9 cellular contexts compared by ENCODE assay signal in the genomic region with DNA sequence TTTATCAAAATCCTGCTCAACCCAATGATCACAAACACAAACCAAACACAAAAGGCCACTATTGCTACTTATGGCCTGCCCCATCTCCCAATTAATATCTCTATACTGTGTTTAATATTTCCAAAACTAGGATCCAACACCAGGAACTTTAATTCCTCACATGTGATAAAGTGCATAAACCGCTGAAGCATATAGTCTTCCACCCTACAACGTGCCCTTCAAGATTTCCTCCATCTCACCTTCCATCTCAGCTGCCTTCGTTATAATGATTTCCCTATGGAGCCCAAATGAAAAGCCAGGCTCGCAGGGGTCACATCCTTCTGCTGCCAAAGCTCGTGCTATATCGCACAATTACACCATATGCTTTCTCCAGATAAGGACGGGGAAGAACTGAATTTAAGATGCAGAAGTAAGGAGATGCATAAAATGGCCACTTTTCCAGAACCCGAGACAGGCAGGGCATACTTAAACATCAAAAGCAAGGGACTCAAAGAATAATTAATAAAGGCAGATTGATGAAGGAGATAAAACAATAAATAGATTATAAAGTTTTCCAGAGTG. TPM values are rescaled to one million over a fixed set of nuclear protein-coding genes. Genes with fewer than 3 reads are reported as not detected.
DNase-seq lines count a peak whose midpoint lies in the region; ATAC-seq and TF ChIP-seq lines count a peak whose summit lies in the region.
"Had no signal": no experiment of that assay in that cellular context is flagged by ENCODE, and none has a peak within 500 bp of the region (broad histone marks: within the 10 kb centered on the region; RNA-seq: fewer than 3 reads in every experiment).

No MANE protein-coding gene starts in this region.

- H3K9me2 ChIP-seq in neural cell (ENCODE audit: insufficient read depth, low read length) = no peaks in the 10 kb centered on the region

- H3K9me3 ChIP-seq in neural cell (ENCODE audit: low read length) = no peaks in the 10 kb centered on the region
- no peaks in the 10 kb centered on the region for H3K9me3 ChIP-seq in effector memory CD4-positive, alpha-beta T cell (ENCODE audit: control insufficient read depth, low read length)

- peak overlapping the region; percentile 94 for H3K27ac ChIP-seq in neural cell (ENCODE audit: low read length)
- H3K27ac ChIP-seq in effector memory CD4-positive, alpha-beta T cell (ENCODE audit: insufficient read depth, low read length, poor library complexity, severe bottlenecking) = no peak overlapping the region

- no peak for TF ChIP-seq RAD21 in neural cell (conservative IDR thresholded peaks at IDR 0.05)

- no peaks in the 10 kb centered on the region for H3K36me3 ChIP-seq in neural cell (ENCODE audit: insufficient read depth, low read length)
- H3K36me3 ChIP-seq in effector memory CD4-positive, alpha-beta T cell (ENCODE audit: control insufficient read depth, insufficient read depth, low read length) = no peaks in the 10 kb centered on the region

- peak overlapping the region; percentile 95 for H3K9ac ChIP-seq in neural cell (ENCODE audit: low read length)

- H2AFZ ChIP-seq in neural cell (ENCODE audit: low read depth, low read length) = no peak overlapping the region

- TF ChIP-seq EP300 in neural cell (conservative IDR thresholded peaks at IDR 0.05; ENCODE audit: poor library complexity, severe bottlenecking) = no peak

- H3F3A ChIP-seq in neural cell (ENCODE audit: insufficient read depth, low read length, poor library complexity, severe bottlenecking) = no peaks in the 10 kb centered on the region

- peaks cover 18% of the 10 kb centered on the region for H3K4me1 ChIP-seq in effector memory CD4-positive, alpha-beta T cell (ENCODE audit: control insufficient read depth, insufficient read depth, low read length, poor library complexity, severe bottlenecking)

- peaks cover 58% of the 10 kb centered on the region for H3K79me2 ChIP-seq in neural cell (replicated peaks; ENCODE audit: insufficient read depth, low read length)

- H3K27me3 ChIP-seq in neural cell (ENCODE audit: insufficient read depth, low read depth, low read length) = no peaks in the 10 kb centered on the region
- H3K27me3 ChIP-seq in effector memory CD4-positive, alpha-beta T cell (replicated peaks; ENCODE audit: control insufficient read depth, insufficient read depth, low read length, poor library complexity, severe bottlenecking) = peaks cover 6% of the 10 kb centered on the region

- H3K4me3 ChIP-seq in LNCaP clone FGC (ENCODE audit: low read depth, low read length) (peak overlapping the region; percentile 74), neural cell (ENCODE audit: low read length) (peak overlapping the region; percentile 97)
- no peak overlapping the region for H3K4me3 ChIP-seq in effector memory CD4-positive, alpha-beta T cell (ENCODE audit: insufficient read depth, low read depth, low read length, poor library complexity, severe bottlenecking)

- TF ChIP-seq CTCF in LNCaP clone FGC (IDR thresholded peaks at IDR 0.05; ENCODE audit: control insufficient read depth, extremely low read depth, insufficient read depth) (no peak), neural cell (IDR thresholded peaks at IDR 0.05; ENCODE audit: poor library complexity, severe bottlenecking) (no peak)

- H3K4me2 ChIP-seq in neural cell (ENCODE audit: low read length) = peak overlapping the region; percentile 96

- DNase-seq in DMS 273 (lab: John Stamatoyannopoulos, UW; ENCODE audit: unreplicated experiment) = peak; percentile 66
- no peak for DNase-seq in LNCaP clone FGC (ENCODE audit: low read depth)
- peak; percentile 41 for DNase-seq in dermis blood vessel endothelial cell
- DNase-seq in stimulated activated naive CD4-positive, alpha-beta T cell treated with Interleukin-2 at 50 U/mL for 16 hours (lab: John Stamatoyannopoulos, UW) = no peak
- no peak for DNase-seq in SKM-1 treated with dmso at 0.1 percent for 144 hours (lab: John Stamatoyannopoulos, UW; ENCODE audit: unreplicated experiment)
- DNase-seq in effector memory CD4-positive, alpha-beta T cell = no peak

- no peaks in the 10 kb centered on the region for H4K20me1 ChIP-seq in neural cell (ENCODE audit: insufficient read depth)

- no peak for ATAC-seq in GM18519 (IDR thresholded peaks at IDR 0.05; ENCODE audit: low FRiP score, unreplicated experiment)
- ATAC-seq: left colon had no signal

TF ChIP-seq in neural cell, 6 proteins besides CTCF, POLR2A, EP300 and RAD21:
- TF ChIP-seq TAF1 (IDR thresholded peaks at IDR 0.05; ENCODE audit: low read depth) = no peak
- TF ChIP-seq MXI1 (conservative IDR thresholded peaks at IDR 0.05; ENCODE audit: poor library complexity, severe bottlenecking) = peak; percentile 75
- TF ChIP-seq, protein P1, sequence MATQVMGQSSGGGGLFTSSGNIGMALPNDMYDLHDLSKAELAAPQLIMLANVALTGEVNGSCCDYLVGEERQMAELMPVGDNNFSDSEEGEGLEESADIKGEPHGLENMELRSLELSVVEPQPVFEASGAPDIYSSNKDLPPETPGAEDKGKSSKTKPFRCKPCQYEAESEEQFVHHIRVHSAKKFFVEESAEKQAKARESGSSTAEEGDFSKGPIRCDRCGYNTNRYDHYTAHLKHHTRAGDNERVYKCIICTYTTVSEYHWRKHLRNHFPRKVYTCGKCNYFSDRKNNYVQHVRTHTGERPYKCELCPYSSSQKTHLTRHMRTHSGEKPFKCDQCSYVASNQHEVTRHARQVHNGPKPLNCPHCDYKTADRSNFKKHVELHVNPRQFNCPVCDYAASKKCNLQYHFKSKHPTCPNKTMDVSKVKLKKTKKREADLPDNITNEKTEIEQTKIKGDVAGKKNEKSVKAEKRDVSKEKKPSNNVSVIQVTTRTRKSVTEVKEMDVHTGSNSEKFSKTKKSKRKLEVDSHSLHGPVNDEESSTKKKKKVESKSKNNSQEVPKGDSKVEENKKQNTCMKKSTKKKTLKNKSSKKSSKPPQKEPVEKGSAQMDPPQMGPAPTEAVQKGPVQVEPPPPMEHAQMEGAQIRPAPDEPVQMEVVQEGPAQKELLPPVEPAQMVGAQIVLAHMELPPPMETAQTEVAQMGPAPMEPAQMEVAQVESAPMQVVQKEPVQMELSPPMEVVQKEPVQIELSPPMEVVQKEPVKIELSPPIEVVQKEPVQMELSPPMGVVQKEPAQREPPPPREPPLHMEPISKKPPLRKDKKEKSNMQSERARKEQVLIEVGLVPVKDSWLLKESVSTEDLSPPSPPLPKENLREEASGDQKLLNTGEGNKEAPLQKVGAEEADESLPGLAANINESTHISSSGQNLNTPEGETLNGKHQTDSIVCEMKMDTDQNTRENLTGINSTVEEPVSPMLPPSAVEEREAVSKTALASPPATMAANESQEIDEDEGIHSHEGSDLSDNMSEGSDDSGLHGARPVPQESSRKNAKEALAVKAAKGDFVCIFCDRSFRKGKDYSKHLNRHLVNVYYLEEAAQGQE (IDR thresholded peaks at IDR 0.05; ENCODE audit: borderline replicate concordance) = peak; percentile 15

RNA-seq across cellular contexts. Expression of a gene that starts 1.8 kb away (rescaled TPM):
- total RNA-seq in dermis blood vessel endothelial cell = 227 and 533 TPM in 2 replicates
- 61.1 and 79.2 TPM in 2 replicates for polyA plus RNA-seq in neural cell
- polyA minus RNA-seq in neural cell = 221 and 225 TPM in 2 replicates

Comparison
In these comparisons a context has a peak if more than half of its experiments do, and no peak if none do; other contexts are left out.
1. DNase-seq: peak in DMS 273 (single experiment) and dermis blood vessel endothelial cell (single experiment); none in LNCaP clone FGC (single experiment), stimulated activated naive CD4-positive, alpha-beta T cell treated with Interleukin-2 at 50 U/mL for 16 hours (single experiment), SKM-1 treated with dmso at 0.1 percent for 144 hours (single experiment) and effector memory CD4-positive, alpha-beta T cell (0 of 3).